16 cellular contexts compared by ENCODE assay signal in the genomic region with DNA sequence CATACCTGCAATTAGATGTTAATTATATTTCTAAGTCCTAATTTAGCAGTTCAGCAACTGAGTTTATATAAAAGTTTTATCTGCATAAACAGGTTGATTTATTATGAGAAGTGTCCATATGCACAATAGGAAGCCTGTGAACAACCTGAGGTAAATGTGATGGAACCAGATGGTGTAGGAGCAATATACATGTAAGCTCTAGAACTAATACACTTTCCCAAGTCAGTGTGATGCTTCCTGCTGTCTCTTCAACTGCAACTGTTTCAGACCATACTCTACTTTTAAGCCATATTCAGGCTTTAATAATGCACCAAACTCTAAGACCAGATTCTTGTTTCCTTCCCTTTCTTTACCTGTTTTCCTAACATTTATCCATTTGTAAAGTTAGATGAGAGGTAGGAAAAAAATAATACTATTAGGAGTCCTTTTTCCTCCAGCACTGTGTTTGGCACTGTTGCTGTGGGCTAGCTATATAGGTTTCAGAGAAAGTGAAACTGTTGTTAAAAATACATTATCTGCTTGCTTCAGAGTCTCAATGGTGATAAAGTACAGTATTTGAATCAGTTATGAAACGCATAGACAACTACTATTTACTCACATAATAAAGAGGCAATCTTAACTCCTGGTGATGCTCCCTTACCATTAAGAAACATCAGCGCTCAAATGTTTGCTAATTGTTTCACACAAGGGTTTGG.
DNase-seq lines count a peak whose midpoint lies in the region; ATAC-seq and TF ChIP-seq lines count a peak whose summit lies in the region.
"Had no signal": no experiment of that assay in that cellular context is flagged by ENCODE, and none has a peak within 500 bp of the region (broad histone marks: within the 10 kb centered on the region; RNA-seq: fewer than 3 reads in every experiment).

No MANE protein-coding gene starts in this region.

- ATAC-seq in HG02852 (IDR thresholded peaks at IDR 0.05; ENCODE audit: unreplicated experiment), result peak; percentile 49
- no peak for ATAC-seq in HG02884 (IDR thresholded peaks at IDR 0.05; ENCODE audit: unreplicated experiment)
- ATAC-seq: K562 had no signal

- H3K4me1 ChIP-seq in osteoblast (ENCODE audit: insufficient read depth, low read length), result no peaks in the 10 kb centered on the region

- no peak overlapping the region for H3K27ac ChIP-seq in osteoblast (ENCODE audit: low read depth, low read length)
- H3K27ac ChIP-seq: 22Rv1 had no signal

- H2AFZ ChIP-seq in osteoblast (ENCODE audit: low read length), result no peak overlapping the region

- no peaks in the 10 kb centered on the region for H3K27me3 ChIP-seq in osteoblast (ENCODE audit: insufficient read depth, low read length)

- H4K20me1 ChIP-seq in osteoblast (ENCODE audit: insufficient read depth, low read length), result no peaks in the 10 kb centered on the region

- TF ChIP-seq CTCF in osteoblast (IDR thresholded peaks at IDR 0.05; ENCODE audit: extremely low read depth, low read depth, low read length), result no peak

- peaks cover 4% of the 10 kb centered on the region for H3K9me3 ChIP-seq in osteoblast (ENCODE audit: low read depth, low read length)
- H3K9me3 ChIP-seq: SK-N-SH had no signal

- H3K79me2 ChIP-seq in osteoblast (ENCODE audit: insufficient read depth, low read length), result no peaks in the 10 kb centered on the region

- no peak overlapping the region for H3K4me2 ChIP-seq in osteoblast (ENCODE audit: insufficient read depth, low read length)
- H3K4me2 ChIP-seq: SK-N-SH had no signal

- no peaks in the 10 kb centered on the region for H3K36me3 ChIP-seq in osteoblast (ENCODE audit: insufficient read depth, low read length)

- H3K4me3 ChIP-seq in osteoblast (ENCODE audit: insufficient read depth, low read length), result no peak overlapping the region
- H3K4me3 ChIP-seq: K562 had no signal

- DNase-seq in NCI-H2171 treated with DMSO at 0.1 percent for 48 hours (lab: John Stamatoyannopoulos, UW) (peak; percentile 68), NCI-H2171 (lab: John Stamatoyannopoulos, UW) (no peak), NCI-H1694 treated with DMSO at 0.1 percent for 48 hours (lab: John Stamatoyannopoulos, UW) (peak; percentile 79), pons (ENCODE audit: low spot score) (peak; percentile 14), osteoblast (ENCODE audit: insufficient read length, low spot score, missing footprints) (no peak), NCI-H1105 treated with DMSO at 0.1 percent for 48 hours (lab: John Stamatoyannopoulos, UW) (no peak)
- DNase-seq: AML-193, GDM1, H9, NCI-H187 treated with DMSO at 0.1 percent for 48 hours, SHP77, SK-N-SH had no signal

Comparison
In these comparisons a context has a peak if more than half of its experiments do, and no peak if none do; other contexts are left out.
1. DNase-seq: peak in NCI-H2171 treated with DMSO at 0.1 percent for 48 hours (single experiment), NCI-H1694 treated with DMSO at 0.1 percent for 48 hours (single experiment) and pons (single experiment); none in NCI-H2171 (single experiment), osteoblast (single experiment) and NCI-H1105 treated with DMSO at 0.1 percent for 48 hours (single experiment).